In genomic region chr1:2231667-2232254, GRCh38 we compare ENCODE assay signal across 8 cellular contexts. TPM values are rescaled to one million over a fixed set of nuclear protein-coding genes. Genes with fewer than 3 reads are reported as not detected.
DNase-seq lines count a peak whose midpoint lies in the region; ATAC-seq, FAIRE-seq and TF ChIP-seq lines count a peak whose summit lies in the region.

No MANE protein-coding gene starts in this region.

- H4K20me1 ChIP-seq in HCT116 (ENCODE audit: insufficient read depth): peaks cover 28% of the 10 kb centered on the region; the same call in 1 of the 2 replicates

- H3K4me3 ChIP-seq in HCT116 (replicated peaks in 1 of 2; ENCODE audit: low read depth in 1 of 2, low read length in 2 of 2): no peak overlapping the region
- H3K4me3 ChIP-seq in astrocyte of the spinal cord (ENCODE audit: low read depth, low read length): peak overlapping the region; percentile 88
- peak overlapping the region; percentile 13 for H3K4me3 ChIP-seq in iPS-11a (ENCODE audit: low read depth, low read length)
- peak overlapping the region; percentile 80 for H3K4me3 ChIP-seq in retinal pigment epithelial cell (ENCODE audit: low read length)

- H3K9me2 ChIP-seq in HCT116 (ENCODE audit: insufficient read depth): no peaks in the 10 kb centered on the region

- in situ Hi-C loops in astrocyte of the spinal cord (cut with HindIII; ENCODE audit: low sequenced_read_pairs): no loop called here

- ATAC-seq in HCT116: no peak

- peaks cover 17 to 31% of the 10 kb centered on the region in 2 experiments for H3K4me1 ChIP-seq in HCT116 (ENCODE audit: control insufficient read depth in 1 of 2, insufficient read depth in 2 of 2, low read length in 2 of 2)

- H3K27ac ChIP-seq in HCT116 (ENCODE audit: low read depth, low read length): no peak overlapping the region; the same call in 1 of the 2 replicates

- H3K36me3 ChIP-seq in HCT116 (ENCODE audit: control insufficient read depth in 1 of 2, insufficient read depth in 2 of 2, low read length in 2 of 2): peaks cover 0 to 8% of the 10 kb centered on the region in 2 experiments; a peak in 1 of 4 replicates

- H3K9ac ChIP-seq in HCT116 (ENCODE audit: low read length): no peak overlapping the region

- peaks cover 81% of the 10 kb centered on the region for H3K79me2 ChIP-seq in HCT116 (ENCODE audit: insufficient read depth, low read length)

- TF ChIP-seq POLR2A in HCT116 (IDR thresholded peaks at IDR 0.05; ENCODE audit: borderline replicate concordance, extremely low read depth, insufficient read depth, insufficient read length) (no peak), GM12891 (IDR thresholded peaks at IDR 0.05; ENCODE audit: low read depth, low read length) (no peak)

- POLR2A ChIA-PET in HCT116 (lab: Charles Lee): no interaction called here

- no peak for DNase-seq in HCT116 (ENCODE audit: low read depth, low spot score)
- peak; percentile 57 to 81 (median 68) for DNase-seq in T-helper 2 cell
- DNase-seq in astrocyte of the spinal cord (ENCODE audit: low read depth, low spot score): peak; percentile 91
- no peak for DNase-seq in retinal pigment epithelial cell (ENCODE audit: low read depth)
- no peak for DNase-seq in NCI-H2196 (lab: John Stamatoyannopoulos, UW; ENCODE audit: unreplicated experiment)
- DNase-seq in GM12891 (ENCODE audit: insufficient read length, low spot score): no peak
- DNase-seq in dedifferentiated amniotic fluid mesenchymal stem cell (ENCODE audit: extremely low spot score): no peak

- no peaks in the 10 kb centered on the region for H3K9me3 ChIP-seq in HCT116 (ENCODE audit: control insufficient read depth in 1 of 2, insufficient read depth in 1 of 2, low read depth in 1 of 2, low read length in 2 of 2)

- TF ChIP-seq CTCF in HCT116 (IDR thresholded peaks at IDR 0.05 in 2 of 3, conservative IDR thresholded peaks at IDR 0.05 in 1 of 3; ENCODE audit: borderline replicate concordance in 1 of 3, insufficient read depth in 1 of 3, low read depth in 2 of 3, low read length in 2 of 3) (no peak), astrocyte of the spinal cord (IDR thresholded peaks at IDR 0.05; ENCODE audit: low read depth, low read length) (no peak), retinal pigment epithelial cell (conservative IDR thresholded peaks at IDR 0.05; ENCODE audit: low read depth, low read length) (no peak)

- FAIRE-seq in GM12891 (lab: Jason Lieb, UNC): no peak

- peak overlapping the region; percentile 95; the same call in 1 of the 2 replicates for H3K4me2 ChIP-seq in HCT116 (ENCODE audit: low read length)

- H3K27me3 ChIP-seq in HCT116 (ENCODE audit: insufficient read depth, low read length): no peaks in the 10 kb centered on the region

- intact Hi-C loops in HCT116 (cut with micrococcal nuclease): loop anchor here (5.0 kb wide), 1 partner anchor 34 kb away; no protein-coding TSS in a partner anchor

- CTCF ChIA-PET in HCT116 (lab: Charles Lee): interaction anchor here (1.0 kb wide), 1 partner anchor 32 kb away, joined by 3 read pairs; no protein-coding TSS in a partner anchor

- BruUV-seq in HCT116 (replicated peaks; lab: Mats Ljungman, UMichigan): no TSS peak

- no peak overlapping the region for H2AFZ ChIP-seq in HCT116 (ENCODE audit: low read depth, low read length, poor library complexity, severe bottlenecking)

- no peak for TF ChIP-seq RAD21 in HCT116 (IDR thresholded peaks at IDR 0.05; ENCODE audit: low read depth)

- RAD21 ChIA-PET in HCT116 (lab: Charles Lee; ENCODE audit: low non-redundant PET in 1 of 2, low total read pairs in 2 of 2, uncharacterized antibody in 2 of 2, unreplicated experiment in 2 of 2): no interaction called here

TF ChIP-seq in HCT116, 20 proteins besides CTCF, POLR2A, EP300 and RAD21:
- no peak for TF ChIP-seq JUND (IDR thresholded peaks at IDR 0.05)
- no peak for TF ChIP-seq TCF7L2 (IDR thresholded peaks at IDR 0.05; ENCODE audit: borderline replicate concordance, extremely low read depth, insufficient read depth, insufficient read length)
- TF ChIP-seq POLR2AphosphoS5 (IDR thresholded peaks at IDR 0.05; ENCODE audit: low read depth, low read length): no peak
- no peak for TF ChIP-seq SP1 (IDR thresholded peaks at IDR 0.05; ENCODE audit: low read depth)
- no peak for TF ChIP-seq FOSL1 (IDR thresholded peaks at IDR 0.05; ENCODE audit: low read depth)
- TF ChIP-seq CBX3 (IDR thresholded peaks at IDR 0.05; ENCODE audit: low read depth): no peak
- TF ChIP-seq ZNF274 (IDR thresholded peaks at IDR 0.05; ENCODE audit: low read depth, low read length): no peak
TF ChIP-seq in HCT116: peak in this region for 0.

TF ChIP-seq in GM12891, 5 proteins besides CTCF, POLR2A, EP300 and RAD21:
- no peak for TF ChIP-seq PAX5 (IDR thresholded peaks at IDR 0.05; ENCODE audit: insufficient read depth, low read length, severe bottlenecking)
- no peak for TF ChIP-seq POLR2AphosphoS5 (IDR thresholded peaks at IDR 0.05; ENCODE audit: low read depth, low read length)
- TF ChIP-seq SPI1 (IDR thresholded peaks at IDR 0.05; ENCODE audit: low read depth, low read length): no peak
- no peak for TF ChIP-seq TAF1 (IDR thresholded peaks at IDR 0.05; ENCODE audit: low read depth, low read length)
- no peak for TF ChIP-seq POU2F2 (IDR thresholded peaks at IDR 0.05; ENCODE audit: low read depth, low read length)

RNA-seq across cellular contexts. Expression of gene SKI, which starts 3.6 kb away (rescaled TPM):
- 56.2 TPM for total RNA-seq in HCT116 (2021; ENCODE audit: unreplicated experiment)
- polyA plus RNA-seq in HCT116 (2012): 16.0 and 16.1 TPM in 2 replicates
- 3.2 TPM for polyA plus RNA-seq in GM12891 (2012; ENCODE audit: low read depth, missing spikeins)

RNA-seq across cellular contexts. Expression of gene FAAP20, which starts 37.2 kb away (rescaled TPM):
- 112 TPM for total RNA-seq in HCT116 (2021; ENCODE audit: unreplicated experiment)
- polyA plus RNA-seq in HCT116 (2012): 50.0 and 53.3 TPM in 2 replicates
- polyA plus RNA-seq in GM12891 (2012; ENCODE audit: low read depth, missing spikeins): 47.2 TPM

Comparison
In these comparisons a context has a peak if more than half of its experiments do, and no peak if none do; other contexts are left out.
1. DNase-seq: peak in T-helper 2 cell (5 of 5) and astrocyte of the spinal cord (single experiment); none in HCT116 (single experiment), retinal pigment epithelial cell (single experiment), NCI-H2196 (single experiment), GM12891 (single experiment) and dedifferentiated amniotic fluid mesenchymal stem cell (single experiment).
2. H3K4me3 ChIP-seq: peak in astrocyte of the spinal cord (single experiment), iPS-11a (single experiment) and retinal pigment epithelial cell (single experiment); none in HCT116 (0 of 2).